8 cellular contexts compared by ENCODE assay signal in the genomic region with DNA sequence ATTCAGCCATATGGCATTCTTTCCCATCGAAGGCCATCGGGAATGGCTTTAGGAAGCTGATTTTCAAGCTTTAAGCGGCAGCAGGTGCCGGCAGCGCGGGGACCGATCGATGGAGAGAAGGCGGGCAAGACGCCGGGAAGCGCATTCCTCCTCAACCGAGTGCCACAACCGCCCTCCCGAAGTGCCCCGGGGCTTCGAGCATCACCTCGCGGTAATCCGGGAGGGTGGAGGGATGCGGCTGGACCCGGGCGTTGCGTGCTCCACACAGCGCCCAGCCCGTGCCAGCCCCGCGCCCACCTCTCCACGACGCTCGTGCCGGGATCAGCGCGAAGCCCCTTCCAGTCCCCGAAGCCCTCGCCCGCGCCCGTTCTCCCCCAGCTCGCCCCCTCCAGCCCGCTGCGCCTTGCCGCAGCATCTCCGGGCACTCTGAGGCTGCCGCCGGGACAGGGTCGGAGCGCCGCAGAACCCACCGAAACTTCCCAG. TPM values are rescaled to one million over a fixed set of nuclear protein-coding genes. Genes with fewer than 3 reads are reported as not detected.
A peak's percentile ranks its signal among the peaks of the same experiment; 100 is the strongest.
DNase-seq lines count a peak whose midpoint lies in the region; ATAC-seq, FAIRE-seq and TF ChIP-seq lines count a peak whose summit lies in the region.

No MANE protein-coding gene starts in this region.

- H3K4me3 ChIP-seq in GM12864 (ENCODE audit: low read depth, low read length), result peak overlapping the region; percentile 48
- peak overlapping the region; percentile 69 for H3K4me3 ChIP-seq in OCI-LY7 (ENCODE audit: low read depth, low read length, poor library complexity, severe bottlenecking)
- H3K4me3 ChIP-seq in adrenal gland, result peak overlapping the region in 3 of 4 donors; percentile 29 to 95 (median 52)
- peak overlapping the region; percentile 76 for H3K4me3 ChIP-seq in iPS-15b (ENCODE audit: low read depth, low read length)
- H3K4me3 ChIP-seq in small intestine (ENCODE audit: low read depth in 1 of 2, low read length in 2 of 2), result peak overlapping the region; percentile 53 to 73

- ATAC-seq in HG03460 (IDR thresholded peaks at IDR 0.05; ENCODE audit: unreplicated experiment) (no peak), GM18909 (IDR thresholded peaks at IDR 0.05; ENCODE audit: poor library complexity, unreplicated experiment) (no peak)

- peak overlapping the region; percentile 88 for H2AFZ ChIP-seq in OCI-LY7 (ENCODE audit: low read length)

- peak overlapping the region; percentile 71 for H3K4me2 ChIP-seq in OCI-LY7 (ENCODE audit: low read length)

- H3K9me3 ChIP-seq in OCI-LY7 (ENCODE audit: low read length) (peaks cover 9% of the 10 kb centered on the region), adrenal gland (replicated peaks in 1 of 3) (no peaks in the 10 kb centered on the region), iPS-15b (ENCODE audit: control insufficient read depth, insufficient read depth, low read length) (no peaks in the 10 kb centered on the region), small intestine (ENCODE audit: control insufficient read depth, low read depth) (no peaks in the 10 kb centered on the region)

- H3K36me3 ChIP-seq in OCI-LY7 (ENCODE audit: insufficient read depth, low read length), result no peaks in the 10 kb centered on the region
- no peaks in the 10 kb centered on the region for H3K36me3 ChIP-seq in adrenal gland (replicated peaks in 1 of 2)
- H3K36me3 ChIP-seq in iPS-15b (ENCODE audit: control insufficient read depth, insufficient read depth, low read length), result no peaks in the 10 kb centered on the region
- H3K36me3 ChIP-seq in small intestine (ENCODE audit: control insufficient read depth in 2 of 2, insufficient read depth in 2 of 2, low read length in 2 of 2), result no peaks in the 10 kb centered on the region

- FAIRE-seq in small intestine (lab: Jason Lieb, UNC), result no peak

- CTCF ChIA-PET in OCI-LY7 (lab: Charles Lee; ENCODE audit: unreplicated experiment), result interaction anchor here (1.1 to 1.4 kb wide), 2 partner anchors 10 to 14 kb away, joined by 4 to 6 read pairs; no protein-coding TSS in a partner anchor

- H4K20me1 ChIP-seq in OCI-LY7 (ENCODE audit: insufficient read depth, low read length), result no peaks in the 10 kb centered on the region

- POLR2A ChIA-PET in OCI-LY7 (lab: Charles Lee), result interaction anchor here (0.6 to 1.7 kb wide), 6 partner anchors 9 to 438 kb away, joined by 3 to 10 read pairs (median 4); no protein-coding TSS in a partner anchor

- H3K4me1 ChIP-seq in OCI-LY7 (ENCODE audit: insufficient read depth, low read length, poor library complexity, severe bottlenecking) (peaks cover 25% of the 10 kb centered on the region), adrenal gland (replicated peaks in 1 of 2) (peaks cover 0 to 9% of the 10 kb centered on the region in 2 donors), iPS-15b (ENCODE audit: control insufficient read depth, insufficient read depth, low read length) (peaks cover 9% of the 10 kb centered on the region), small intestine (ENCODE audit: control insufficient read depth in 2 of 2, insufficient read depth in 1 of 2, low read depth in 1 of 2, low read length in 1 of 2) (peaks cover 0 to 4% of the 10 kb centered on the region in 2 donors)

- DNase-seq in GM12864 (ENCODE audit: low read depth) (no peak), OCI-LY7 (ENCODE audit: low spot score) (peak; percentile 35), adrenal gland (peak; percentile 39 to 58 (median 52)), small intestine (peak; percentile 13), putamen (ENCODE audit: low spot score) (no peak)

- intact Hi-C loops in OCI-LY7 (cut with micrococcal nuclease; ENCODE audit: unreplicated experiment), result no loop called here
- intact Hi-C loops in adrenal gland (cut with DNase I), result no loop called here

- TF ChIP-seq CTCF in GM12864 (IDR thresholded peaks at IDR 0.05; ENCODE audit: low read depth, low read length, missing control alignments) (no peak), OCI-LY7 (conservative IDR thresholded peaks at IDR 0.05; ENCODE audit: low read length) (no peak), adrenal gland (IDR thresholded peaks at IDR 0.05) (no peak)

- H3K79me2 ChIP-seq in OCI-LY7 (ENCODE audit: insufficient read depth, low read depth, low read length), result 0 out of 2 replicates have a peak, but pooled peaks cover 9% of the 10 kb centered on the region

- no peak for TF ChIP-seq POLR2A in adrenal gland (IDR thresholded peaks at IDR 0.05)

- peak overlapping the region; percentile 5 for H3K27ac ChIP-seq in OCI-LY7 (ENCODE audit: low read depth, low read length, poor library complexity, severe bottlenecking)
- peak overlapping the region in 3 of 5 donors; percentile 18 to 82 (median 56) for H3K27ac ChIP-seq in adrenal gland
- H3K27ac ChIP-seq in small intestine (ENCODE audit: low read depth in 1 of 2, low read length in 1 of 2), result no peak overlapping the region

- no peaks in the 10 kb centered on the region for H3K9me2 ChIP-seq in OCI-LY7 (ENCODE audit: insufficient read depth, low read length)

- WGBS in adrenal gland, 4 donors, result 0 to 3% (median 1%) methylated on average over 15 to 50 of the region's 50 CpGs
- WGBS in small intestine, 3 donors, result 0 to 1% (median 1%) methylated on average over 37 to 50 of the region's 50 CpGs

- H3K27me3 ChIP-seq in adrenal gland (no peaks in the 10 kb centered on the region), iPS-15b (ENCODE audit: control insufficient read depth, insufficient read depth, low read length) (no peaks in the 10 kb centered on the region), small intestine (ENCODE audit: control insufficient read depth in 2 of 2, insufficient read depth in 2 of 2, low read length in 2 of 2) (peaks cover 0 to 14% of the 10 kb centered on the region in 2 donors)

- BruUV-seq in OCI-LY7 (replicated peaks; lab: Mats Ljungman, UMichigan), result no TSS peak

- peak overlapping the region; percentile 84 for H3K9ac ChIP-seq in iPS-15b (ENCODE audit: low read depth, low read length)

RNA-seq across cellular contexts. Expression of a gene that starts 3.2 kb away (rescaled TPM):
- total RNA-seq in OCI-LY7 (2014; rRNA removed; shearing (Covaris generic)), result 4.0 and 8.6 TPM in 2 replicates
- total RNA-seq in OCI-LY7 (2022), result 3.4 and 4.2 TPM in 2 replicates
- 1 to 10 TPM in 6 of 8 donors, under 1 TPM in 2; 0.69 to 3.0 (median 1.4) TPM for total RNA-seq in adrenal gland
- polyA plus RNA-seq in adrenal gland, result 1 to 10 TPM in 2 of 3 donors, under 1 TPM in 1; 0.88 to 1.6 (median 1.1) TPM
- polyA plus RNA-seq in small intestine, result under 1 TPM in 1 of 3 donors, not detected in 2; 0.21 TPM

Comparison
In these comparisons a context has a peak if more than half of its experiments do, and no peak if none do; other contexts are left out.
1. DNase-seq: peak in OCI-LY7 (single experiment), adrenal gland (7 of 7) and small intestine (single experiment); none in GM12864 (single experiment) and putamen (single experiment).
2. H3K27ac ChIP-seq: peak in OCI-LY7 (single experiment) and adrenal gland (3 of 5); none in small intestine (0 of 2).
3. Peak in every context shown above with its lines, with median percentiles within 50 percentile points of each other: H3K4me3 ChIP-seq.